ENCODE assay signal across 8 cellular contexts in the genomic region with DNA sequence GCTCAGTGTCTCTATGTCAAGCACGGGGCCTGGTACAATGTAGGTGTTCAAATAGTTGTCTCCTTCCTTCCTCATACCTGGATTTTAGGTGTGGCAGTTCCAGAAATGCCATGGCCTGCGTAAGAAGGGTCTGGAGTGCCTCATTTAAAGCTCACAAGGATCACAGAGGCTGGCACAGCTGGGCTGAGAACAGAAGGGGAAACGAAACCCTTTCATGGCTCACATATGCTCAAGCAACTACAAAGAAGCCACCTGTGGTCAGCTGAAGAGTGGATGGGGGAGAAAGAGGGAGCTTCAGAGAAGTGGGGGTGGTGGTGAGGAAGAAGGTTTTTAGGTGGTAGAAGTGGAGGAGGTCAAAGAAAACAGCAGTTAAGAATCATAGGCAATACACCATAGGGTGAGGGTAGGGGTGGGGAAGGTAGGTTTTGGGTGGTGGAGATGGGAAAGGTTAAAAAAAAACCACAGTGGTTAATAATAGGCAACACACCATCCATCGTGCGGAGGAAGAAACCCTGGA. TPM values are rescaled to one million over a fixed set of nuclear protein-coding genes. Genes with fewer than 3 reads are reported as not detected.
DNase-seq lines count a peak whose midpoint lies in the region; ATAC-seq and TF ChIP-seq lines count a peak whose summit lies in the region.

No MANE protein-coding gene starts in this region.

- TF ChIP-seq CTCF in GM23338 (conservative IDR thresholded peaks at IDR 0.05; ENCODE audit: low read depth in 2 of 2): no peak

- DNase-seq in MV-4-11 (lab: John Stamatoyannopoulos, UW) (peak; percentile 94), naive B cell (peak; percentile 79), SW 1271 (lab: John Stamatoyannopoulos, UW) (no peak), GM23338 (ENCODE audit: low spot score) (no peak), H7 (no peak), aorta (no peak)

- ATAC-seq in GM18873 (IDR thresholded peaks at IDR 0.05; ENCODE audit: low FRiP score, unreplicated experiment) (peak; percentile 87), HG02642 (IDR thresholded peaks at IDR 0.05; ENCODE audit: poor library complexity, unreplicated experiment) (peak; percentile 92), naive B cell (ENCODE audit: low read depth in 2 of 2) (peak; percentile 99 to 100), GM23338 (no peak), aorta (ENCODE audit: low FRiP score) (no peak)

- 0 out of 2 replicates have a peak, but pooled peaks cover 3% of the 10 kb centered on the region for H3K9me2 ChIP-seq in GM23338 (ENCODE audit: insufficient read depth)

- H3K36me3 Mint-ChIP-seq in naive B cell (no peaks in the 10 kb centered on the region), GM23338 (ENCODE audit: low read depth) (peaks cover 9% of the 10 kb centered on the region)

- H3K4me3 Mint-ChIP-seq in naive B cell (peak overlapping the region in 7 of 8 donors; percentile 19 to 81 (median 67)), GM23338 (no peak overlapping the region)

- H3K79me2 ChIP-seq in GM23338 (replicated peaks; ENCODE audit: insufficient read depth): no peaks in the 10 kb centered on the region

- no peaks in the 10 kb centered on the region for H3K4me1 ChIP-seq in GM23338 (ENCODE audit: insufficient read depth)
- H3K4me1 ChIP-seq in aorta (ENCODE audit: control insufficient read depth in 1 of 2, insufficient read depth in 2 of 2, low read length in 2 of 2): no peaks in the 10 kb centered on the region

- WGBS in aorta, 2 donors: 83 to 88% methylated on average over 5 of the region's 5 CpGs

- peaks cover 0 to 2% (median 0%) of the 10 kb centered on the region in 7 donors for H3K9me3 Mint-ChIP-seq in naive B cell
- peaks cover 18% of the 10 kb centered on the region for H3K9me3 Mint-ChIP-seq in GM23338

- H3K9me3 ChIP-seq in aorta (ENCODE audit: control insufficient read depth, low read length): no peaks in the 10 kb centered on the region

- no peak overlapping the region for H2AFZ ChIP-seq in GM23338

- no peak overlapping the region for H3K4me2 ChIP-seq in GM23338

- intact Hi-C loops in aorta (cut with DNase I): no loop called here

- H3K4me3 ChIP-seq in GM23338 (no peak overlapping the region), H7 (ENCODE audit: insufficient read depth, low read depth, low read length) (no peak overlapping the region), aorta (ENCODE audit: low read length in 2 of 2) (no peak overlapping the region)

- H3K36me3 ChIP-seq in GM23338 (ENCODE audit: insufficient read depth) (no peaks in the 10 kb centered on the region), H7 (replicated peaks; ENCODE audit: control insufficient read depth, insufficient read depth, low read length) (no peaks in the 10 kb centered on the region), aorta (ENCODE audit: control insufficient read depth in 1 of 2, insufficient read depth in 2 of 2, low read length in 1 of 2) (no peaks in the 10 kb centered on the region)

- H3K27ac Mint-ChIP-seq in naive B cell (peak overlapping the region in 4 of 6 donors; percentile 62 to 86 (median 75)), GM23338 (no peak overlapping the region)

- H4K20me1 ChIP-seq in GM23338 (replicated peaks; ENCODE audit: insufficient read depth): no peaks in the 10 kb centered on the region

- H3K4me1 Mint-ChIP-seq in naive B cell (peaks cover 29 to 43% (median 31%) of the 10 kb centered on the region in 3 donors), GM23338 (peaks cover 17% of the 10 kb centered on the region)

- H3F3A ChIP-seq in GM23338 (replicated peaks; ENCODE audit: low read depth): no peaks in the 10 kb centered on the region

- H3K27me3 Mint-ChIP-seq in naive B cell: no peaks in the 10 kb centered on the region
- peaks cover 2% of the 10 kb centered on the region for H3K27me3 Mint-ChIP-seq in GM23338 (ENCODE audit: insufficient read depth, low read depth, poor library complexity)

- H3K27me3 ChIP-seq in GM23338 (ENCODE audit: insufficient read depth) (no peaks in the 10 kb centered on the region), H7 (ENCODE audit: control insufficient read depth, insufficient read depth, low read length) (no peaks in the 10 kb centered on the region), aorta (ENCODE audit: control insufficient read depth in 1 of 2, insufficient read depth in 2 of 2, low read length in 1 of 2) (no peaks in the 10 kb centered on the region)

- H3K27ac ChIP-seq in GM23338 (ENCODE audit: low read depth) (no peak overlapping the region), aorta (ENCODE audit: low read depth in 1 of 2, low read length in 2 of 2) (no peak overlapping the region)

TF ChIP-seq in GM23338, 12 proteins besides CTCF, POLR2A, EP300 and RAD21 (continues in another document):
- TF ChIP-seq JUNB (IDR thresholded peaks at IDR 0.05; ENCODE audit: unreplicated experiment): no peak
- no peak for TF ChIP-seq EZH2 (IDR thresholded peaks at IDR 0.05; ENCODE audit: low read depth, unreplicated experiment)
- TF ChIP-seq, protein P1, sequence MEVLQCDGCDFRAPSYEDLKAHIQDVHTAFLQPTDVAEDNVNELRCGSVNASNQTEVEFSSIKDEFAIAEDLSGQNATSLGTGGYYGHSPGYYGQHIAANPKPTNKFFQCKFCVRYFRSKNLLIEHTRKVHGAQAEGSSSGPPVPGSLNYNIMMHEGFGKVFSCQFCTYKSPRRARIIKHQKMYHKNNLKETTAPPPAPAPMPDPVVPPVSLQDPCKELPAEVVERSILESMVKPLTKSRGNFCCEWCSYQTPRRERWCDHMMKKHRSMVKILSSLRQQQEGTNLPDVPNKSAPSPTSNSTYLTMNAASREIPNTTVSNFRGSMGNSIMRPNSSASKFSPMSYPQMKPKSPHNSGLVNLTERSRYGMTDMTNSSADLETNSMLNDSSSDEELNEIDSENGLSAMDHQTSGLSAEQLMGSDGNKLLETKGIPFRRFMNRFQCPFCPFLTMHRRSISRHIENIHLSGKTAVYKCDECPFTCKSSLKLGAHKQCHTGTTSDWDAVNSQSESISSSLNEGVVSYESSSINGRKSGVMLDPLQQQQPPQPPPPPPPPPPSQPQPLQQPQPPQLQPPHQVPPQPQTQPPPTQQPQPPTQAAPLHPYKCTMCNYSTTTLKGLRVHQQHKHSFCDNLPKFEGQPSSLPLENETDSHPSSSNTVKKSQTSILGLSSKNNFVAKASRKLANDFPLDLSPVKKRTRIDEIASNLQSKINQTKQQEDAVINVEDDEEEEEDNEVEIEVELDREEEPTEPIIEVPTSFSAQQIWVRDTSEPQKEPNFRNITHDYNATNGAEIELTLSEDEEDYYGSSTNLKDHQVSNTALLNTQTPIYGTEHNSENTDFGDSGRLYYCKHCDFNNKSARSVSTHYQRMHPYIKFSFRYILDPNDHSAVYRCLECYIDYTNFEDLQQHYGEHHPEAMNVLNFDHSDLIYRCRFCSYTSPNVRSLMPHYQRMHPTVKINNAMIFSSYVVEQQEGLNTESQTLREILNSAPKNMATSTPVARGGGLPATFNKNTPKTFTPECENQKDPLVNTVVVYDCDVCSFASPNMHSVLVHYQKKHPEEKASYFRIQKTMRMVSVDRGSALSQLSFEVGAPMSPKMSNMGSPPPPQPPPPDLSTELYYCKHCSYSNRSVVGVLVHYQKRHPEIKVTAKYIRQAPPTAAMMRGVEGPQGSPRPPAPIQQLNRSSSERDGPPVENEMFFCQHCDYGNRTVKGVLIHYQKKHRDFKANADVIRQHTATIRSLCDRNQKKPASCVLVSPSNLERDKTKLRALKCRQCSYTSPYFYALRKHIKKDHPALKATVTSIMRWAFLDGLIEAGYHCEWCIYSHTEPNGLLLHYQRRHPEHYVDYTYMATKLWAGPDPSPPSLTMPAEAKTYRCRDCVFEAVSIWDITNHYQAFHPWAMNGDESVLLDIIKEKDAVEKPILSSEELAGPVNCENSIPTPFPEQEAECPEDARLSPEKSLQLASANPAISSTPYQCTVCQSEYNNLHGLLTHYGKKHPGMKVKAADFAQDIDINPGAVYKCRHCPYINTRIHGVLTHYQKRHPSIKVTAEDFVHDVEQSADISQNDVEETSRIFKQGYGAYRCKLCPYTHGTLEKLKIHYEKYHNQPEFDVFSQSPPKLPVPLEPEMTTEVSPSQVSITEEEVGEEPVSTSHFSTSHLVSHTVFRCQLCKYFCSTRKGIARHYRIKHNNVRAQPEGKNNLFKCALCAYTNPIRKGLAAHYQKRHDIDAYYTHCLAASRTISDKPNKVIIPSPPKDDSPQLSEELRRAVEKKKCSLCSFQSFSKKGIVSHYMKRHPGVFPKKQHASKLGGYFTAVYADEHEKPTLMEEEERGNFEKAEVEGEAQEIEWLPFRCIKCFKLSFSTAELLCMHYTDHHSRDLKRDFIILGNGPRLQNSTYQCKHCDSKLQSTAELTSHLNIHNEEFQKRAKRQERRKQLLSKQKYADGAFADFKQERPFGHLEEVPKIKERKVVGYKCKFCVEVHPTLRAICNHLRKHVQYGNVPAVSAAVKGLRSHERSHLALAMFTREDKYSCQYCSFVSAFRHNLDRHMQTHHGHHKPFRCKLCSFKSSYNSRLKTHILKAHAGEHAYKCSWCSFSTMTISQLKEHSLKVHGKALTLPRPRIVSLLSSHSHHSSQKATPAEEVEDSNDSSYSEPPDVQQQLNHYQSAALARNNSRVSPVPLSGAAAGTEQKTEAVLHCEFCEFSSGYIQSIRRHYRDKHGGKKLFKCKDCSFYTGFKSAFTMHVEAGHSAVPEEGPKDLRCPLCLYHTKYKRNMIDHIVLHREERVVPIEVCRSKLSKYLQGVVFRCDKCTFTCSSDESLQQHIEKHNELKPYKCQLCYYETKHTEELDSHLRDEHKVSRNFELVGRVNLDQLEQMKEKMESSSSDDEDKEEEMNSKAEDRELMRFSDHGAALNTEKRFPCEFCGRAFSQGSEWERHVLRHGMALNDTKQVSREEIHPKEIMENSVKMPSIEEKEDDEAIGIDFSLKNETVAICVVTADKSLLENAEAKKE (CRISPR knock-in tag; IDR thresholded peaks at IDR 0.05): no peak
- TF ChIP-seq, protein P2, sequence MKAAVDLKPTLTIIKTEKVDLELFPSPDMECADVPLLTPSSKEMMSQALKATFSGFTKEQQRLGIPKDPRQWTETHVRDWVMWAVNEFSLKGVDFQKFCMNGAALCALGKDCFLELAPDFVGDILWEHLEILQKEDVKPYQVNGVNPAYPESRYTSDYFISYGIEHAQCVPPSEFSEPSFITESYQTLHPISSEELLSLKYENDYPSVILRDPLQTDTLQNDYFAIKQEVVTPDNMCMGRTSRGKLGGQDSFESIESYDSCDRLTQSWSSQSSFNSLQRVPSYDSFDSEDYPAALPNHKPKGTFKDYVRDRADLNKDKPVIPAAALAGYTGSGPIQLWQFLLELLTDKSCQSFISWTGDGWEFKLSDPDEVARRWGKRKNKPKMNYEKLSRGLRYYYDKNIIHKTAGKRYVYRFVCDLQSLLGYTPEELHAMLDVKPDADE (IDR thresholded peaks at IDR 0.05): no peak
- no peak for TF ChIP-seq NANOG (IDR thresholded peaks at IDR 0.05; ENCODE audit: borderline replicate concordance)
- TF ChIP-seq EZH2phosphoT487 (IDR thresholded peaks at IDR 0.05; ENCODE audit: unreplicated experiment): no peak

RNA-seq across cellular contexts. Expression of a gene that starts 17.0 kb away (rescaled TPM):
- polyA plus RNA-seq in naive B cell (ENCODE audit: low read depth in 6 of 6) (10 to 100 TPM in 5 of 6 donors, 1 to 10 TPM in 1; 6.1 to 17.2 (median 13.6) TPM), GM23338 (2016; fragmentation: Nextera tagmentation; extraction: Ambion mirVana) (101 and 102 TPM in 2 replicates), aorta (10 to 100 TPM; 15.6 to 18.2 TPM)
- 57.4 and 62.4 TPM in 2 replicates for total RNA-seq in GM23338 (2014; rRNA removed; shearing (Covaris generic))
- 16.0 and 22.9 TPM in 2 replicates for total RNA-seq in H7 (2014; rRNA removed; shearing (Covaris generic))
- total RNA-seq in aorta: 10 to 100 TPM; 30.1 to 32.4 TPM

Comparison
In these comparisons a context has a peak if more than half of its experiments do, and no peak if none do; other contexts are left out.
1. ATAC-seq: peak in GM18873 (single experiment), HG02642 (single experiment) and naive B cell (2 of 2); none in GM23338 (single experiment) and aorta (single experiment).
2. DNase-seq: peak in MV-4-11 (single experiment) and naive B cell (single experiment); none in SW 1271 (0 of 2), GM23338 (single experiment), H7 (single experiment) and aorta (0 of 2).